Comparison of ENCODE assay signal across 12 cellular contexts in genomic region chr1:185917646-185918045, GRCh38.
DNase-seq lines count a peak whose midpoint lies in the region; ATAC-seq and TF ChIP-seq lines count a peak whose summit lies in the region.
"Had no signal": no experiment of that assay in that cellular context is flagged by ENCODE, and none has a peak within 500 bp of the region (broad histone marks: within the 10 kb centered on the region; RNA-seq: fewer than 3 reads in every experiment).

No MANE protein-coding gene starts in this region.

- H3K36me3 Mint-ChIP-seq in endothelial cell (ENCODE audit: low read depth, unreplicated experiment) = no peaks in the 10 kb centered on the region
- no peaks in the 10 kb centered on the region for H3K36me3 Mint-ChIP-seq in neural progenitor cell
- no peaks in the 10 kb centered on the region for H3K36me3 Mint-ChIP-seq in T-cell
- H3K36me3 Mint-ChIP-seq in chondrocyte (ENCODE audit: low read depth) = peaks cover 7% of the 10 kb centered on the region
- H3K36me3 Mint-ChIP-seq: activated CD8-positive, alpha-beta memory T cell treated with anti-CD3 and anti-CD28 coated beads, Interleukin-2, amount 10 ng/mL, durations not matched to agents 7 days and 5 days had no signal

- H3K9me3 ChIP-seq in neural progenitor cell (ENCODE audit: low read depth) = no peaks in the 10 kb centered on the region
- H3K9me3 ChIP-seq: colonic mucosa had no signal

- no peak for ATAC-seq in T-cell (replicated peaks in 1 of 4)
- ATAC-seq: activated CD8-positive, alpha-beta memory T cell treated with anti-CD3 and anti-CD28 coated beads, Interleukin-2, amount 10 ng/mL, durations not matched to agents 7 days and 5 days had no signal

- no peak overlapping the region for H3K9ac ChIP-seq in neural progenitor cell

- POLR2A ChIA-PET in T-cell (lab: Charles Lee) = no interaction called here

- peaks cover 14% of the 10 kb centered on the region for H3K4me1 ChIP-seq in neural progenitor cell
- H3K4me1 ChIP-seq: colonic mucosa had no signal

- no peaks in the 10 kb centered on the region for H3K9me3 Mint-ChIP-seq in endothelial cell (ENCODE audit: unreplicated experiment)
- H3K9me3 Mint-ChIP-seq in neural progenitor cell = no peaks in the 10 kb centered on the region
- no peaks in the 10 kb centered on the region for H3K9me3 Mint-ChIP-seq in T-cell
- no peaks in the 10 kb centered on the region for H3K9me3 Mint-ChIP-seq in chondrocyte (ENCODE audit: low read depth)

- DNase-seq in H4 (ENCODE audit: low spot score) (peak; percentile 24), OCI-M2 (lab: John Stamatoyannopoulos, UW; ENCODE audit: unreplicated experiment) (peak; percentile 5), endothelial cell (ENCODE audit: low spot score) (peak; percentile 51), neural progenitor cell (ENCODE audit: low spot score) (peak; percentile 56), T-cell (no peak), GDM1 (lab: John Stamatoyannopoulos, UW) (no peak), chondrocyte (ENCODE audit: low spot score) (no peak)
- DNase-seq in stimulated activated naive CD4-positive, alpha-beta T cell (lab: John Stamatoyannopoulos, UW) = no peak
- DNase-seq: activated CD8-positive, alpha-beta memory T cell treated with anti-CD3 and anti-CD28 coated beads, Interleukin-2, amount 10 ng/mL, durations not matched to agents 7 days and 5 days; colonic mucosa; stimulated activated naive CD4-positive, alpha-beta T cell treated with Interleukin-2 at 50 U/mL for 16 hours had no signal

- no peak overlapping the region for H3K27ac Mint-ChIP-seq in endothelial cell (ENCODE audit: unreplicated experiment)
- no peak overlapping the region for H3K27ac Mint-ChIP-seq in neural progenitor cell
- H3K27ac Mint-ChIP-seq in T-cell = no peak overlapping the region
- no peak overlapping the region for H3K27ac Mint-ChIP-seq in chondrocyte (ENCODE audit: unreplicated experiment)
- H3K27ac Mint-ChIP-seq: activated CD8-positive, alpha-beta memory T cell treated with anti-CD3 and anti-CD28 coated beads, Interleukin-2, amount 10 ng/mL, durations not matched to agents 7 days and 5 days had no signal

- no peak overlapping the region for H3K27ac ChIP-seq in neural progenitor cell
- H3K27ac ChIP-seq: colonic mucosa had no signal

- H3K79me2 ChIP-seq in neural progenitor cell (ENCODE audit: low read depth) = no peaks in the 10 kb centered on the region

- H3K4me2 ChIP-seq in neural progenitor cell = no peak overlapping the region
- H3K4me2 ChIP-seq: smooth muscle cell had no signal

- H3K4me1 Mint-ChIP-seq in endothelial cell (ENCODE audit: unreplicated experiment) (peaks cover 10% of the 10 kb centered on the region), neural progenitor cell (no peaks in the 10 kb centered on the region), T-cell (no peaks in the 10 kb centered on the region), chondrocyte (ENCODE audit: low read depth) (peaks cover 19% of the 10 kb centered on the region)
- H3K4me1 Mint-ChIP-seq: activated CD8-positive, alpha-beta memory T cell treated with anti-CD3 and anti-CD28 coated beads, Interleukin-2, amount 10 ng/mL, durations not matched to agents 7 days and 5 days had no signal

- CTCF ChIA-PET in T-cell (lab: Charles Lee) = no interaction called here

- TF ChIP-seq CTCF in endothelial cell (IDR thresholded peaks at IDR 0.05; ENCODE audit: unreplicated experiment) = no peak
- TF ChIP-seq CTCF in neural progenitor cell (IDR thresholded peaks at IDR 0.05) = no peak
- no peak for TF ChIP-seq CTCF in chondrocyte (IDR thresholded peaks at IDR 0.05)

- H3K4me3 Mint-ChIP-seq in endothelial cell (ENCODE audit: unreplicated experiment) (no peak overlapping the region), neural progenitor cell (no peak overlapping the region), T-cell (no peak overlapping the region), chondrocyte (ENCODE audit: unreplicated experiment) (no peak overlapping the region)
- H3K4me3 Mint-ChIP-seq: activated CD8-positive, alpha-beta memory T cell treated with anti-CD3 and anti-CD28 coated beads, Interleukin-2, amount 10 ng/mL, durations not matched to agents 7 days and 5 days had no signal

- H2AFZ ChIP-seq in neural progenitor cell (replicated peaks) = no peak overlapping the region

- no peaks in the 10 kb centered on the region for H3K27me3 ChIP-seq in neural progenitor cell
- H3K27me3 ChIP-seq: colonic mucosa had no signal

- H3K27me3 Mint-ChIP-seq in endothelial cell (ENCODE audit: unreplicated experiment) (no peaks in the 10 kb centered on the region), neural progenitor cell (ENCODE audit: insufficient read depth, low read depth) (no peaks in the 10 kb centered on the region), T-cell (peaks cover 0 to 9% of the 10 kb centered on the region in 2 donors), chondrocyte (ENCODE audit: low read depth) (no peaks in the 10 kb centered on the region)
- H3K27me3 Mint-ChIP-seq: activated CD8-positive, alpha-beta memory T cell treated with anti-CD3 and anti-CD28 coated beads, Interleukin-2, amount 10 ng/mL, durations not matched to agents 7 days and 5 days had no signal

- H3K36me3 ChIP-seq in neural progenitor cell = no peaks in the 10 kb centered on the region
- H3K36me3 ChIP-seq: colonic mucosa had no signal

- H4K20me1 ChIP-seq in neural progenitor cell (ENCODE audit: low read depth) = no peaks in the 10 kb centered on the region

- peaks cover 6% of the 10 kb centered on the region for H3F3A ChIP-seq in neural progenitor cell (ENCODE audit: low read depth)

- H3K4me3 ChIP-seq in neural progenitor cell = no peak overlapping the region
- H3K4me3 ChIP-seq: colonic mucosa, smooth muscle cell had no signal

Comparison
In these comparisons a context has a peak if more than half of its experiments do, and no peak if none do; other contexts are left out.
1. DNase-seq: peak in H4 (single experiment), OCI-M2 (single experiment), endothelial cell (single experiment) and neural progenitor cell (single experiment); none in T-cell (0 of 34), GDM1 (single experiment), stimulated activated naive CD4-positive, alpha-beta T cell (0 of 6) and chondrocyte (single experiment).